ENCODE assay signal across 31 cellular contexts in the genomic region with DNA sequence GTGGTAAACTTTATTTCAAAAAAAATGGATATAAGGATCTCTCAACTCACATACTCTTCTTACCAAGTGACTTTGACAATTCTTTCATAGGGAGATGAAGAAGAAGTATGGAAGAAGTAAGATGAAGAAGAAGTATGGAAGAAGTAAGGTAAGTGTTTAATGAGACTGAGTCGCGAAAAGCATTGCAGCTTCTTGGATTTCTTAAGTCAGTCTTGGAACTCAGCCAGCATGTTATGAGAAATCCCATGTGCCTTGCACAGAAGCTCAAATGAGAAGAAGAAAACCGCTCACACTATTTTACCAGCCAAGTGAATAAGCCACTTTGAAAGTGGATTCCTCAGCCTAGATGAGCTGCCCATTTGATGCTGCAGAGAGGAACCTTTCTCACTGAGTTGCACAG.
A peak's percentile ranks its signal among the peaks of the same experiment; 100 is the strongest.
DNase-seq lines count a peak whose midpoint lies in the region; ATAC-seq and TF ChIP-seq lines count a peak whose summit lies in the region.
"Had no signal": no experiment of that assay in that cellular context is flagged by ENCODE, and none has a peak within 500 bp of the region (broad histone marks: within the 10 kb centered on the region; RNA-seq: fewer than 3 reads in every experiment).

No MANE protein-coding gene starts in this region.

- BruUV-seq in A673 (replicated peaks; lab: Mats Ljungman, UMichigan) = no TSS peak

- POLR2A ChIA-PET in A673 (lab: Charles Lee; ENCODE audit: low non-redundant PET) = no interaction called here

- H3K27me3 ChIP-seq in A673 (replicated peaks; ENCODE audit: insufficient read depth, low read depth, low read length, poor library complexity) (no peaks in the 10 kb centered on the region), Peyer's patch (no peaks in the 10 kb centered on the region)
- H3K27me3 ChIP-seq: adrenal gland, colonic mucosa, gastroesophageal sphincter, ovary, suprapubic skin, upper lobe of left lung had no signal

- H3K36me3 ChIP-seq in A673 (ENCODE audit: insufficient read depth, low read length, poor library complexity, severe bottlenecking) (no peaks in the 10 kb centered on the region), Peyer's patch (no peaks in the 10 kb centered on the region)
- H3K36me3 ChIP-seq: adrenal gland, colonic mucosa, gastroesophageal sphincter, ovary, suprapubic skin, upper lobe of left lung had no signal

- DNase-seq in A673 (ENCODE audit: low spot score) = peak; percentile 2
- peak; percentile 42 for DNase-seq in NCI-H69 (lab: John Stamatoyannopoulos, UW)
- DNase-seq in epithelial cell of esophagus (ENCODE audit: low read depth) = peak; percentile 60
- peak; percentile 81 for DNase-seq in iris pigment epithelial cell (ENCODE audit: low read depth)
- no peak for DNase-seq in UCSD-AML1 (lab: John Stamatoyannopoulos, UW; ENCODE audit: unreplicated experiment)
- DNase-seq in activated CD4-positive, alpha-beta T cell treated with anti-CD3 and anti-CD28 coated beads, Interleukin-2, amount 50 U/mL, for 1 hour = no peak
- no peak for DNase-seq in Peyer's patch
- DNase-seq: activated CD4-positive, alpha-beta T cell treated with anti-CD3 and anti-CD28 coated beads for 4 hours; activated naive CD4-positive, alpha-beta T cell treated with anti-CD3 and anti-CD28 coated beads, Interleukin-2, amount 10 ng/mL, durations not matched to agents 7 days and 5 days; adrenal gland; CD4-positive, alpha-beta memory T cell; colonic mucosa; effector CD4-positive, alpha-beta T cell; hippocampal formation; Karpas-422; mucosa of descending colon; MV-4-11; NCI-H1436; NCI-H2081 treated with DMSO at 0.1 percent for 48 hours; NCI-H446 treated with DMSO at 0.1 percent for 48 hours; ovary; stimulated activated naive CD4-positive, alpha-beta T cell; upper lobe of left lung had no signal

- no peak for TF ChIP-seq POLR2A in Peyer's patch (IDR thresholded peaks at IDR 0.05)

- no peak overlapping the region for H3K4me3 ChIP-seq in A673 (ENCODE audit: low read depth, low read length, poor library complexity, severe bottlenecking)
- no peak overlapping the region for H3K4me3 ChIP-seq in epithelial cell of esophagus (ENCODE audit: low read length)
- no peak overlapping the region for H3K4me3 ChIP-seq in Peyer's patch
- H3K4me3 ChIP-seq: adrenal gland, colonic mucosa, gastroesophageal sphincter, lung, mucosa of descending colon, ovary, smooth muscle cell, suprapubic skin, upper lobe of left lung had no signal

- intact Hi-C loops in A673 (cut with micrococcal nuclease; ENCODE audit: unreplicated experiment) = no loop called here

- H3K4me1 ChIP-seq in A673 (ENCODE audit: insufficient read depth, low read length, poor library complexity, severe bottlenecking) = no peaks in the 10 kb centered on the region
- no peaks in the 10 kb centered on the region for H3K4me1 ChIP-seq in Peyer's patch
- H3K4me1 ChIP-seq: adrenal gland, colonic mucosa, gastroesophageal sphincter, suprapubic skin, upper lobe of left lung had no signal

- TF ChIP-seq CTCF in A673 (conservative IDR thresholded peaks at IDR 0.05; ENCODE audit: low read depth, low read length) (no peak), epithelial cell of esophagus (IDR thresholded peaks at IDR 0.05; ENCODE audit: insufficient read depth, low read depth, low read length, missing control alignments) (no peak), Peyer's patch (IDR thresholded peaks at IDR 0.05) (no peak)

- ATAC-seq in GM21576 (IDR thresholded peaks at IDR 0.05; ENCODE audit: unreplicated experiment) = no peak
- ATAC-seq: activated T-helper 17 cell treated with anti-CD3 and anti-CD28 coated beads, Interleukin-2, amount 50 U/mL, for 72 hours; gastroesophageal sphincter; HepG2; mucosa of descending colon had no signal

- H3K27ac ChIP-seq in A673 (ENCODE audit: low read depth, low read length, poor library complexity, severe bottlenecking) (no peak overlapping the region), Peyer's patch (no peak overlapping the region)
- H3K27ac ChIP-seq: adrenal gland, colonic mucosa, gastroesophageal sphincter, ovary, suprapubic skin, upper lobe of left lung, VCaP had no signal

- CTCF ChIA-PET in A673 (lab: Charles Lee) = no interaction called here

- no peaks in the 10 kb centered on the region for H3K9me3 ChIP-seq in A673 (ENCODE audit: low read depth, low read length, poor library complexity, severe bottlenecking)
- no peaks in the 10 kb centered on the region for H3K9me3 ChIP-seq in Peyer's patch
- H3K9me3 ChIP-seq: adrenal gland, colonic mucosa, gastroesophageal sphincter, mucosa of descending colon, ovary, upper lobe of left lung had no signal

Comparison
In these comparisons a context has a peak if more than half of its experiments do, and no peak if none do; other contexts are left out.
1. DNase-seq: peak in A673 (single experiment), NCI-H69 (single experiment), epithelial cell of esophagus (single experiment) and iris pigment epithelial cell (single experiment); none in UCSD-AML1 (single experiment), activated CD4-positive, alpha-beta T cell treated with anti-CD3 and anti-CD28 coated beads, Interleukin-2, amount 50 U/mL, for 1 hour (single experiment) and Peyer's patch (0 of 3).